Comparison of ENCODE assay signal across 10 cellular contexts in genomic region chr4:133151681-133152329, GRCh38. TPM values are rescaled to one million over a fixed set of nuclear protein-coding genes. Genes with fewer than 3 reads are reported as not detected.
A peak's percentile ranks its signal among the peaks of the same experiment; 100 is the strongest.
DNase-seq lines count a peak whose midpoint lies in the region; ATAC-seq and TF ChIP-seq lines count a peak whose summit lies in the region.
"Had no signal": no experiment of that assay in that cellular context is flagged by ENCODE, and none has a peak within 500 bp of the region (broad histone marks: within the 10 kb centered on the region; RNA-seq: fewer than 3 reads in every experiment).

No MANE protein-coding gene starts in this region.

- H3K4me1 ChIP-seq in lower lobe of right lung (peaks cover 63% of the 10 kb centered on the region), tibial nerve (peaks cover 0 to 65% (median 3%) of the 10 kb centered on the region in 4 donors)
- H3K4me1 ChIP-seq: SJSA1 had no signal

- no peaks in the 10 kb centered on the region for H3K9me3 Mint-ChIP-seq in activated naive CD4-positive, alpha-beta T cell treated with anti-CD3 and anti-CD28 coated beads for 36 hours

- intact Hi-C loops in activated naive CD4-positive, alpha-beta T cell treated with anti-CD3 and anti-CD28 coated beads for 36 hours (cut with micrococcal nuclease), result no loop called here
- intact Hi-C loops in lower lobe of right lung (cut with DNase I), result no loop called here

- CTCF ChIA-PET in activated naive CD4-positive, alpha-beta T cell treated with anti-CD3 and anti-CD28 coated beads for 36 hours (lab: Charles Lee), result no interaction called here

- in situ Hi-C loops in brain microvascular endothelial cell (cut with HindIII; ENCODE audit: low pct_ligation_motif_present, low sequenced_read_pairs), result no loop called here

- no peaks in the 10 kb centered on the region for H3K27me3 ChIP-seq in brain microvascular endothelial cell (replicated peaks)
- H3K27me3 ChIP-seq in lower lobe of right lung (ENCODE audit: low read depth), result peaks cover 71% of the 10 kb centered on the region
- peaks cover 0 to 47% of the 10 kb centered on the region in 2 donors for H3K27me3 ChIP-seq in tibial nerve
- H3K27me3 ChIP-seq in MG63, result peaks cover 71% of the 10 kb centered on the region

- H3K9me3 ChIP-seq in lower lobe of right lung (no peaks in the 10 kb centered on the region), tibial nerve (no peaks in the 10 kb centered on the region), MG63 (no peaks in the 10 kb centered on the region)
- H3K9me3 ChIP-seq: SJSA1 had no signal

- no peaks in the 10 kb centered on the region for H3K36me3 ChIP-seq in brain microvascular endothelial cell (replicated peaks)
- H3K36me3 ChIP-seq in lower lobe of right lung, result no peaks in the 10 kb centered on the region
- no peaks in the 10 kb centered on the region for H3K36me3 ChIP-seq in tibial nerve
- H3K36me3 ChIP-seq in MG63, result no peaks in the 10 kb centered on the region
- H3K36me3 ChIP-seq: SJSA1 had no signal

- no peak for ATAC-seq in lower lobe of right lung
- ATAC-seq in stimulated activated naive CD8-positive, alpha-beta T cell treated with anti-CD3 and anti-CD28 coated beads, Interleukin-15, Interleukin-2, amounts not matched to agents 100 U/mL and 50 U/mL, for 24 hours, result no peak

- TF ChIP-seq EP300 in tibial nerve (IDR thresholded peaks at IDR 0.05), result no peak

- no peak for DNase-seq in activated naive CD4-positive, alpha-beta T cell treated with anti-CD3 and anti-CD28 coated beads for 36 hours
- DNase-seq in activated naive CD4-positive, alpha-beta T cell treated with anti-CD3 and anti-CD28 coated beads, Interleukin-2, amount 50 U/mL, for 16 hours, result no peak
- DNase-seq in brain microvascular endothelial cell (peak; percentile 9), lower lobe of right lung (no peak), tibial nerve (ENCODE audit: low spot score in 2 of 2) (no peak), MG63 (no peak), NCI-H146 treated with DMSO at 0.1 percent for 48 hours (lab: John Stamatoyannopoulos, UW; ENCODE audit: unreplicated experiment) (no peak)
- DNase-seq in stimulated activated naive CD8-positive, alpha-beta T cell treated with anti-CD3 and anti-CD28 coated beads, Interleukin-15, Interleukin-2, amounts not matched to agents 100 U/mL and 50 U/mL, for 24 hours, result no peak
- DNase-seq: DND-41 had no signal

- H3K4me3 ChIP-seq in brain microvascular endothelial cell (ENCODE audit: low read depth, low read length) (peak overlapping the region; percentile 71), lower lobe of right lung (peak overlapping the region; percentile 45), tibial nerve (peak overlapping the region; percentile 41 to 58 (median 50)), MG63 (no peak overlapping the region)
- H3K4me3 ChIP-seq: SJSA1 had no signal

- peak; percentile 54 for TF ChIP-seq CTCF in brain microvascular endothelial cell (IDR thresholded peaks at IDR 0.05; ENCODE audit: low read depth, low read length, missing control alignments)
- TF ChIP-seq CTCF in lower lobe of right lung (IDR thresholded peaks at IDR 0.05), result no peak
- peak in 4 of 5 experiments; percentile 10 to 40 (median 22) for TF ChIP-seq CTCF in tibial nerve (IDR thresholded peaks at IDR 0.05)

- H3K4me1 Mint-ChIP-seq in activated naive CD4-positive, alpha-beta T cell treated with anti-CD3 and anti-CD28 coated beads for 36 hours (ENCODE audit: low read depth), result peaks cover 15% of the 10 kb centered on the region

- H3K27me3 Mint-ChIP-seq in activated naive CD4-positive, alpha-beta T cell treated with anti-CD3 and anti-CD28 coated beads for 36 hours (ENCODE audit: low read depth), result peaks cover 69% of the 10 kb centered on the region

- 0 to 1% methylated on average over 22 to 35 of the region's 63 CpGs for WGBS in tibial nerve, 2 donors

- H3K36me3 Mint-ChIP-seq in activated naive CD4-positive, alpha-beta T cell treated with anti-CD3 and anti-CD28 coated beads for 36 hours (ENCODE audit: low read depth), result peaks cover 3% of the 10 kb centered on the region

- H3K27ac Mint-ChIP-seq in activated naive CD4-positive, alpha-beta T cell treated with anti-CD3 and anti-CD28 coated beads for 36 hours, result peak overlapping the region; percentile 8

- no peak for TF ChIP-seq POLR2A in tibial nerve (IDR thresholded peaks at IDR 0.05)

- no peak overlapping the region for H3K4me3 Mint-ChIP-seq in activated naive CD4-positive, alpha-beta T cell treated with anti-CD3 and anti-CD28 coated beads for 36 hours

- no peak overlapping the region for H3K27ac ChIP-seq in brain microvascular endothelial cell
- no peak overlapping the region for H3K27ac ChIP-seq in lower lobe of right lung
- peak overlapping the region; percentile 61 to 77 (median 68) for H3K27ac ChIP-seq in tibial nerve
- H3K27ac ChIP-seq: SJSA1 had no signal

RNA-seq across cellular contexts. Expression of gene PCDH10, which starts 2.7 kb away (rescaled TPM):
- total RNA-seq in activated naive CD4-positive, alpha-beta T cell treated with anti-CD3 and anti-CD28 coated beads for 36 hours, result not detected
- 0.71 TPM for total RNA-seq in lower lobe of right lung
- 10 to 100 TPM in 1 of 4 donors, 1 to 10 TPM in 3; 2.5 to 10.5 (median 3.5) TPM for total RNA-seq in tibial nerve
- total RNA-seq in MG63 (2014; rRNA removed; shearing (Covaris generic); ENCODE audit: low replicate concordance), result 0.03 TPM in 1 of 2 replicates, not detected in the other
- total RNA-seq: SJSA1 had no signal

Comparison
In these comparisons a context has a peak if more than half of its experiments do, and no peak if none do; other contexts are left out.
1. H3K27ac ChIP-seq: peak in tibial nerve (4 of 4); none in brain microvascular endothelial cell (single experiment) and lower lobe of right lung (single experiment).